ENCODE assay signal across 10 cellular contexts in genomic region chr2:21022792-21023367, GRCh38. TPM values are rescaled to one million over a fixed set of nuclear protein-coding genes. Genes with fewer than 3 reads are reported as not detected.
"Had no signal": no experiment of that assay in that cellular context is flagged by ENCODE, and none has a peak within 500 bp of the region (broad histone marks: within the 10 kb centered on the region; RNA-seq: fewer than 3 reads in every experiment).

No MANE protein-coding gene starts in this region.

- ATAC-seq: K562 had no signal

- H3K27ac ChIP-seq: HL-60, KMS-11 had no signal

- FAIRE-seq: HTR-8/SVneo, K562 had no signal

- H3K9ac ChIP-seq: KMS-11 had no signal

- H3K4me2 ChIP-seq: KMS-11 had no signal

- DNase-seq: IMR-90, Karpas-422, KBM-7, KG1 had no signal

- H3K4me3 ChIP-seq: K562 had no signal

RNA-seq across cellular contexts. Expression of gene APOB, which starts 21.0 kb away (rescaled TPM):
- total RNA-seq: HT-29 had no signal
- polyA plus RNA-seq: IgD-negative memory B cell, IMR-90, K562 had no signal
